1 cellular context compared by ENCODE assay signal in the genomic region with DNA sequence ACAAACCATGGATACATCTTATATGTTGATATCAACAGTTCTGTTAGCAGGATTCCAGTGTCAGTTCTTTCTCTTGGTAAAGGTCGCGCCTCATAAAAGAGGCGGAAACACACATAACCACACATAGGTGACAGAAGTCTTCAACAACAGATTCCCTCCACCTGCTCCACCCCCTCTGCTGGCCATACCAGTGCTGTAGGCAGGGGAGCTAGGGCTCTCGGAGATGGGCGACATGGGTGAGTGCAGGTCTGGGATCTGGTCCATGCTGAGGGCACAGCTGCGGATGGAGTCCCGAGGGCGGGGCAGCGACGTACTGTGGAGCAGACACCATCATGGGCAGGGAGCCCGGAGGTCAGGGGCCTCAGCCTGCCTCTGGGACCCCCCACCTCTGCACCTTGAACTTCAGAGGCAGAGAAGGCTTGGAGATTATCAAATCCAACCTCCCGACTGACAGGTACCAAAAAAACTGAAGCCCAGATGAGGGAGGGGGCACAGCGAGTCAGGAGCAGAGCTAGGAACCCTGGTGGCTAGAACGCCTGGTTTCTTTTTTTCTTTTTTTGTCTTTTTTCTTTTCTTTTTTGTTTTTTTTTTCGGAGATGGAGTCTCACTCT.
TF ChIP-seq lines count a peak whose summit lies in the region.

No MANE protein-coding gene starts in this region.

TF ChIP-seq in HCT116, 20 proteins besides CTCF, POLR2A, EP300 and RAD21:
- TF ChIP-seq SIN3A (IDR thresholded peaks at IDR 0.05; ENCODE audit: low read depth) = no peak
- TF ChIP-seq ZNF274 (IDR thresholded peaks at IDR 0.05; ENCODE audit: low read depth, low read length) = no peak
- TF ChIP-seq SP1 (IDR thresholded peaks at IDR 0.05; ENCODE audit: low read depth) = no peak
- no peak for TF ChIP-seq CEBPB (IDR thresholded peaks at IDR 0.05; ENCODE audit: low read depth)
- no peak for TF ChIP-seq FOSL1 (IDR thresholded peaks at IDR 0.05; ENCODE audit: low read depth)
- TF ChIP-seq TCF7L2 (IDR thresholded peaks at IDR 0.05; ENCODE audit: borderline replicate concordance, extremely low read depth, insufficient read depth, insufficient read length) = no peak
- TF ChIP-seq, protein P1, sequence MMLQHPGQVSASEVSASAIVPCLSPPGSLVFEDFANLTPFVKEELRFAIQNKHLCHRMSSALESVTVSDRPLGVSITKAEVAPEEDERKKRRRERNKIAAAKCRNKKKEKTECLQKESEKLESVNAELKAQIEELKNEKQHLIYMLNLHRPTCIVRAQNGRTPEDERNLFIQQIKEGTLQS (IDR thresholded peaks at IDR 0.05) = no peak
- no peak for TF ChIP-seq EZH2 (IDR thresholded peaks at IDR 0.05)
- no peak for TF ChIP-seq SRF (IDR thresholded peaks at IDR 0.05; ENCODE audit: low read depth)
- no peak for TF ChIP-seq POLR2AphosphoS5 (IDR thresholded peaks at IDR 0.05; ENCODE audit: low read depth, low read length)
- TF ChIP-seq, protein P2, sequence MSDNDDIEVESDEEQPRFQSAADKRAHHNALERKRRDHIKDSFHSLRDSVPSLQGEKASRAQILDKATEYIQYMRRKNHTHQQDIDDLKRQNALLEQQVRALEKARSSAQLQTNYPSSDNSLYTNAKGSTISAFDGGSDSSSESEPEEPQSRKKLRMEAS (IDR thresholded peaks at IDR 0.05) = no peak
- TF ChIP-seq, protein P3, sequence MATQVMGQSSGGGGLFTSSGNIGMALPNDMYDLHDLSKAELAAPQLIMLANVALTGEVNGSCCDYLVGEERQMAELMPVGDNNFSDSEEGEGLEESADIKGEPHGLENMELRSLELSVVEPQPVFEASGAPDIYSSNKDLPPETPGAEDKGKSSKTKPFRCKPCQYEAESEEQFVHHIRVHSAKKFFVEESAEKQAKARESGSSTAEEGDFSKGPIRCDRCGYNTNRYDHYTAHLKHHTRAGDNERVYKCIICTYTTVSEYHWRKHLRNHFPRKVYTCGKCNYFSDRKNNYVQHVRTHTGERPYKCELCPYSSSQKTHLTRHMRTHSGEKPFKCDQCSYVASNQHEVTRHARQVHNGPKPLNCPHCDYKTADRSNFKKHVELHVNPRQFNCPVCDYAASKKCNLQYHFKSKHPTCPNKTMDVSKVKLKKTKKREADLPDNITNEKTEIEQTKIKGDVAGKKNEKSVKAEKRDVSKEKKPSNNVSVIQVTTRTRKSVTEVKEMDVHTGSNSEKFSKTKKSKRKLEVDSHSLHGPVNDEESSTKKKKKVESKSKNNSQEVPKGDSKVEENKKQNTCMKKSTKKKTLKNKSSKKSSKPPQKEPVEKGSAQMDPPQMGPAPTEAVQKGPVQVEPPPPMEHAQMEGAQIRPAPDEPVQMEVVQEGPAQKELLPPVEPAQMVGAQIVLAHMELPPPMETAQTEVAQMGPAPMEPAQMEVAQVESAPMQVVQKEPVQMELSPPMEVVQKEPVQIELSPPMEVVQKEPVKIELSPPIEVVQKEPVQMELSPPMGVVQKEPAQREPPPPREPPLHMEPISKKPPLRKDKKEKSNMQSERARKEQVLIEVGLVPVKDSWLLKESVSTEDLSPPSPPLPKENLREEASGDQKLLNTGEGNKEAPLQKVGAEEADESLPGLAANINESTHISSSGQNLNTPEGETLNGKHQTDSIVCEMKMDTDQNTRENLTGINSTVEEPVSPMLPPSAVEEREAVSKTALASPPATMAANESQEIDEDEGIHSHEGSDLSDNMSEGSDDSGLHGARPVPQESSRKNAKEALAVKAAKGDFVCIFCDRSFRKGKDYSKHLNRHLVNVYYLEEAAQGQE (IDR thresholded peaks at IDR 0.05; ENCODE audit: low read depth) = no peak
- TF ChIP-seq EGR1 (IDR thresholded peaks at IDR 0.05; ENCODE audit: low read depth) = no peak
- TF ChIP-seq EZH2phosphoT487 (IDR thresholded peaks at IDR 0.05; ENCODE audit: borderline replicate concordance) = no peak
